18 cellular contexts compared by ENCODE assay signal in genomic region chr10:21626457-21627161, GRCh38.
DNase-seq lines count a peak whose midpoint lies in the region; ATAC-seq and TF ChIP-seq lines count a peak whose summit lies in the region.
"Had no signal": no experiment of that assay in that cellular context is flagged by ENCODE, and none has a peak within 500 bp of the region (broad histone marks: within the 10 kb centered on the region; RNA-seq: fewer than 3 reads in every experiment).

No MANE protein-coding gene starts in this region.

- no peak overlapping the region for H4K8ac ChIP-seq in neuronal stem cell (ENCODE audit: low read depth, low read length)

- H3K18ac ChIP-seq in neuronal stem cell (ENCODE audit: low read length) = no peak overlapping the region

- no peak overlapping the region for H2AK5ac ChIP-seq in neuronal stem cell (ENCODE audit: low read depth, low read length)

- no peak overlapping the region for H3K23ac ChIP-seq in neuronal stem cell (ENCODE audit: low read depth, low read length, poor library complexity)

- H3K27ac ChIP-seq in neuronal stem cell (replicated peaks; ENCODE audit: low read length) = no peak overlapping the region
- H3K27ac ChIP-seq: gastrocnemius medialis had no signal

- H2BK120ac ChIP-seq in neuronal stem cell (ENCODE audit: low read depth, low read length) = no peak overlapping the region

- CTCF ChIA-PET in activated CD4-positive, alpha-beta T cell treated with anti-CD3 and anti-CD28 coated beads for 36 hours (lab: Charles Lee) = interaction anchor here (0.6 kb wide), 3 partner anchors 9 to 1748 kb away, joined by 3 read pairs; no protein-coding TSS in a partner anchor

- intact Hi-C loops in activated CD4-positive, alpha-beta T cell treated with anti-CD3 and anti-CD28 coated beads for 36 hours (cut with DNase I, micrococcal nuclease) = no loop called here

- WGBS in neuronal stem cell (ENCODE audit: extremely low coverage in 2 of 2, insufficient read length in 2 of 2, insufficient replicate concordance in 1 of 2), 2 donors = no CpG with 5 or more reads among the region's 3 CpGs

- peaks cover 66% of the 10 kb centered on the region for H3K36me3 Mint-ChIP-seq in activated CD4-positive, alpha-beta T cell treated with anti-CD3 and anti-CD28 coated beads for 36 hours (ENCODE audit: low read depth)

- peak; percentile 55 for ATAC-seq in activated CD4-positive, alpha-beta T cell treated with anti-CD3 and anti-CD28 coated beads for 36 hours
- ATAC-seq in GM21723 (IDR thresholded peaks at IDR 0.05; ENCODE audit: unreplicated experiment) = no peak
- ATAC-seq: gastrocnemius medialis; stimulated activated memory B cell treated with anti-CD40 and anti-IgM and Interleukin-4, amounts not matched to agents 10 μg/mL and 1 μg/mL and 100 μg/mL, for 72 hours had no signal

- POLR2A ChIA-PET in activated CD4-positive, alpha-beta T cell treated with anti-CD3 and anti-CD28 coated beads for 36 hours (lab: Charles Lee) = interaction anchor here (0.7 kb wide), 1 partner anchor 1538 kb away, joined by 5 read pairs; no protein-coding TSS in a partner anchor

- H4K91ac ChIP-seq in neuronal stem cell (ENCODE audit: low read depth, low read length, poor library complexity) = no peak overlapping the region

- H3K4ac ChIP-seq in neuronal stem cell (ENCODE audit: low read length) = no peak overlapping the region

- H3K36me3 ChIP-seq in adipocyte (ENCODE audit: control insufficient read depth, insufficient read depth, low read length, severe bottlenecking) (peaks cover 45% of the 10 kb centered on the region), neuronal stem cell (replicated peaks in 1 of 2; ENCODE audit: control insufficient read depth in 2 of 2, insufficient read depth in 2 of 2, low read length in 2 of 2) (peaks cover 9 to 96% of the 10 kb centered on the region in 2 donors)
- H3K36me3 ChIP-seq: gastrocnemius medialis had no signal

- no peak overlapping the region for H3K27ac Mint-ChIP-seq in activated CD4-positive, alpha-beta T cell treated with anti-CD3 and anti-CD28 coated beads for 36 hours
- H3K27ac Mint-ChIP-seq: memory B cell; stimulated activated memory B cell treated with anti-CD40 and anti-IgM and Interleukin-4, amounts not matched to agents 10 μg/mL and 1 μg/mL and 100 μg/mL, for 72 hours; type B pancreatic cell had no signal

- no peak overlapping the region for H3K9ac ChIP-seq in adipocyte (ENCODE audit: low read length)
- H3K9ac ChIP-seq in neuronal stem cell (ENCODE audit: low read depth, low read length, poor library complexity) = no peak overlapping the region

- H3K27me3 ChIP-seq in adipocyte (replicated peaks; ENCODE audit: control insufficient read depth, insufficient read depth, low read length) (no peaks in the 10 kb centered on the region), neuronal stem cell (ENCODE audit: control insufficient read depth in 3 of 3, insufficient read depth in 3 of 3, low read depth in 1 of 3, low read length in 3 of 3) (no peaks in the 10 kb centered on the region)
- H3K27me3 ChIP-seq: gastrocnemius medialis had no signal

- H3K9me3 ChIP-seq in adipocyte (ENCODE audit: control insufficient read depth, low read length) (no peaks in the 10 kb centered on the region), neuronal stem cell (replicated peaks in 1 of 2; ENCODE audit: control insufficient read depth in 2 of 2, insufficient read depth in 1 of 2, low read depth in 1 of 2, low read length in 2 of 2) (no peaks in the 10 kb centered on the region)
- H3K9me3 ChIP-seq: gastrocnemius medialis had no signal

- TF ChIP-seq CTCF in fibroblast of the aortic adventitia (IDR thresholded peaks at IDR 0.05; ENCODE audit: insufficient read depth, low read length) = no peak

- no peak overlapping the region for H2AFZ ChIP-seq in neuronal stem cell (ENCODE audit: low read length)

- DNase-seq in activated CD4-positive, alpha-beta T cell treated with anti-CD3 and anti-CD28 coated beads for 36 hours = no peak
- no peak for DNase-seq in activated CD4-positive, alpha-beta T cell treated with anti-CD3 and anti-CD28 coated beads for 4 hours
- DNase-seq in adipocyte (ENCODE audit: low read depth) (peak; percentile 11), fibroblast of the aortic adventitia (ENCODE audit: low read depth) (peak; percentile 24), skeletal muscle cell (ENCODE audit: low read depth) (peak; percentile 16), KBM-7 (no peak), neuronal stem cell (ENCODE audit: low spot score) (no peak)
- DNase-seq: DMS79 treated with DMSO at 0.1 percent for 48 hours; effector memory CD4-positive, alpha-beta T cell; gastrocnemius medialis; NCI-H2081; NCI-H748 treated with DMSO at 0.1 percent for 48 hours had no signal

- in situ Hi-C loops in KBM-7 (cut with MboI; ENCODE audit: low pct_unique_long_range_greater_than_20kb, low sequenced_read_pairs) = no loop called here

- H3K27me3 Mint-ChIP-seq in activated CD4-positive, alpha-beta T cell treated with anti-CD3 and anti-CD28 coated beads for 36 hours = no peaks in the 10 kb centered on the region
- H3K27me3 Mint-ChIP-seq: CD4-positive, CD25-positive, alpha-beta regulatory T cell; memory B cell; stimulated activated memory B cell treated with anti-CD40 and anti-IgM and Interleukin-4, amounts not matched to agents 10 μg/mL and 1 μg/mL and 100 μg/mL, for 72 hours; type B pancreatic cell had no signal

- no peaks in the 10 kb centered on the region for H3K9me3 Mint-ChIP-seq in activated CD4-positive, alpha-beta T cell treated with anti-CD3 and anti-CD28 coated beads for 36 hours (ENCODE audit: low read depth)
- H3K9me3 Mint-ChIP-seq: CD4-positive, CD25-positive, alpha-beta regulatory T cell; memory B cell; stimulated activated memory B cell treated with anti-CD40 and anti-IgM and Interleukin-4, amounts not matched to agents 10 μg/mL and 1 μg/mL and 100 μg/mL, for 72 hours had no signal

- no peak overlapping the region for H2BK5ac ChIP-seq in neuronal stem cell (ENCODE audit: low read length)

- H3K4me1 ChIP-seq in adipocyte (ENCODE audit: control insufficient read depth, insufficient read depth, low read length) (peaks cover 7% of the 10 kb centered on the region), neuronal stem cell (ENCODE audit: control insufficient read depth in 2 of 2, insufficient read depth in 1 of 2, low read depth in 1 of 2, low read length in 2 of 2) (no peaks in the 10 kb centered on the region)

- H3K79me1 ChIP-seq in neuronal stem cell (ENCODE audit: low read depth, low read length) = peaks cover 3% of the 10 kb centered on the region

- no peak overlapping the region for H3K14ac ChIP-seq in neuronal stem cell (ENCODE audit: low read length)

- no peak overlapping the region for H3K4me3 Mint-ChIP-seq in activated CD4-positive, alpha-beta T cell treated with anti-CD3 and anti-CD28 coated beads for 36 hours
- H3K4me3 Mint-ChIP-seq: CD4-positive, CD25-positive, alpha-beta regulatory T cell; memory B cell; stimulated activated memory B cell treated with anti-CD40 and anti-IgM and Interleukin-4, amounts not matched to agents 10 μg/mL and 1 μg/mL and 100 μg/mL, for 72 hours; type B pancreatic cell had no signal

- no peak overlapping the region for H3K4me3 ChIP-seq in adipocyte (ENCODE audit: low read length)
- no peak overlapping the region for H3K4me3 ChIP-seq in fibroblast of the aortic adventitia (ENCODE audit: low read depth, low read length)
- H3K4me3 ChIP-seq in skeletal muscle cell (ENCODE audit: low read depth, low read length) = no peak overlapping the region
- no peak overlapping the region for H3K4me3 ChIP-seq in neuronal stem cell (ENCODE audit: low read length in 2 of 2)
- H3K4me3 ChIP-seq: gastrocnemius medialis, smooth muscle cell had no signal

- no peak overlapping the region for H2BK12ac ChIP-seq in neuronal stem cell (ENCODE audit: low read length)

- no peak overlapping the region for H2BK15ac ChIP-seq in neuronal stem cell (ENCODE audit: low read length)

- peaks cover 17% of the 10 kb centered on the region for H3K4me1 Mint-ChIP-seq in activated CD4-positive, alpha-beta T cell treated with anti-CD3 and anti-CD28 coated beads for 36 hours
- H3K4me1 Mint-ChIP-seq: stimulated activated memory B cell treated with anti-CD40 and anti-IgM and Interleukin-4, amounts not matched to agents 10 μg/mL and 1 μg/mL and 100 μg/mL, for 72 hours had no signal

- H3K4me2 ChIP-seq in neuronal stem cell (ENCODE audit: insufficient read depth, low read length, poor library complexity, severe bottlenecking) = no peak overlapping the region
- H3K4me2 ChIP-seq: smooth muscle cell had no signal

Comparison
In these comparisons a context has a peak if more than half of its experiments do, and no peak if none do; other contexts are left out.
1. DNase-seq: peak in adipocyte (single experiment), fibroblast of the aortic adventitia (single experiment) and skeletal muscle cell (single experiment); none in activated CD4-positive, alpha-beta T cell treated with anti-CD3 and anti-CD28 coated beads for 36 hours (single experiment), activated CD4-positive, alpha-beta T cell treated with anti-CD3 and anti-CD28 coated beads for 4 hours (0 of 2), KBM-7 (single experiment) and neuronal stem cell (single experiment).